In the genomic region with DNA sequence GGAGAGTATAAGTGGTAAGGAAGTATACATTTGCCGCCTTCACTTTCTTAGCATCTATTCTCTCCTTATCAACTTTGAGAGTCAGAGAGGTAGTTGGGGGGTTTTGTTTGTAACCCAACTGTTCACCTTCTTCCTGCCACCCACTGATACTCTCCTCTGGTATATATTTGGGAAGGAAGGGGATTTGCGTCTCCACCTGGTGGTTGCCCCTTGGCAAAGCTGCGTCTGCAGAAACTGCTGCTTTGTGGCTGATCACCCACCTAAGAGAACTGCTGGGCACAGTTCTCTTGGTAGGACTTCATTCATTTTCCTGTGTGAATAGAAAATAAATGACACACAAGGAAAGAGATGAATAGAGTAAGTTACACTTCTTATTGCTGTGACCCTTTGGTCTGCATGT, we compare ENCODE assay signal across 1 cellular context.
TF ChIP-seq lines count a peak whose summit lies in the region.

No MANE protein-coding gene starts in this region.

TF ChIP-seq in GM23338, 12 proteins besides CTCF, POLR2A, EP300 and RAD21 (continued from another document):
- TF ChIP-seq, protein P1, sequence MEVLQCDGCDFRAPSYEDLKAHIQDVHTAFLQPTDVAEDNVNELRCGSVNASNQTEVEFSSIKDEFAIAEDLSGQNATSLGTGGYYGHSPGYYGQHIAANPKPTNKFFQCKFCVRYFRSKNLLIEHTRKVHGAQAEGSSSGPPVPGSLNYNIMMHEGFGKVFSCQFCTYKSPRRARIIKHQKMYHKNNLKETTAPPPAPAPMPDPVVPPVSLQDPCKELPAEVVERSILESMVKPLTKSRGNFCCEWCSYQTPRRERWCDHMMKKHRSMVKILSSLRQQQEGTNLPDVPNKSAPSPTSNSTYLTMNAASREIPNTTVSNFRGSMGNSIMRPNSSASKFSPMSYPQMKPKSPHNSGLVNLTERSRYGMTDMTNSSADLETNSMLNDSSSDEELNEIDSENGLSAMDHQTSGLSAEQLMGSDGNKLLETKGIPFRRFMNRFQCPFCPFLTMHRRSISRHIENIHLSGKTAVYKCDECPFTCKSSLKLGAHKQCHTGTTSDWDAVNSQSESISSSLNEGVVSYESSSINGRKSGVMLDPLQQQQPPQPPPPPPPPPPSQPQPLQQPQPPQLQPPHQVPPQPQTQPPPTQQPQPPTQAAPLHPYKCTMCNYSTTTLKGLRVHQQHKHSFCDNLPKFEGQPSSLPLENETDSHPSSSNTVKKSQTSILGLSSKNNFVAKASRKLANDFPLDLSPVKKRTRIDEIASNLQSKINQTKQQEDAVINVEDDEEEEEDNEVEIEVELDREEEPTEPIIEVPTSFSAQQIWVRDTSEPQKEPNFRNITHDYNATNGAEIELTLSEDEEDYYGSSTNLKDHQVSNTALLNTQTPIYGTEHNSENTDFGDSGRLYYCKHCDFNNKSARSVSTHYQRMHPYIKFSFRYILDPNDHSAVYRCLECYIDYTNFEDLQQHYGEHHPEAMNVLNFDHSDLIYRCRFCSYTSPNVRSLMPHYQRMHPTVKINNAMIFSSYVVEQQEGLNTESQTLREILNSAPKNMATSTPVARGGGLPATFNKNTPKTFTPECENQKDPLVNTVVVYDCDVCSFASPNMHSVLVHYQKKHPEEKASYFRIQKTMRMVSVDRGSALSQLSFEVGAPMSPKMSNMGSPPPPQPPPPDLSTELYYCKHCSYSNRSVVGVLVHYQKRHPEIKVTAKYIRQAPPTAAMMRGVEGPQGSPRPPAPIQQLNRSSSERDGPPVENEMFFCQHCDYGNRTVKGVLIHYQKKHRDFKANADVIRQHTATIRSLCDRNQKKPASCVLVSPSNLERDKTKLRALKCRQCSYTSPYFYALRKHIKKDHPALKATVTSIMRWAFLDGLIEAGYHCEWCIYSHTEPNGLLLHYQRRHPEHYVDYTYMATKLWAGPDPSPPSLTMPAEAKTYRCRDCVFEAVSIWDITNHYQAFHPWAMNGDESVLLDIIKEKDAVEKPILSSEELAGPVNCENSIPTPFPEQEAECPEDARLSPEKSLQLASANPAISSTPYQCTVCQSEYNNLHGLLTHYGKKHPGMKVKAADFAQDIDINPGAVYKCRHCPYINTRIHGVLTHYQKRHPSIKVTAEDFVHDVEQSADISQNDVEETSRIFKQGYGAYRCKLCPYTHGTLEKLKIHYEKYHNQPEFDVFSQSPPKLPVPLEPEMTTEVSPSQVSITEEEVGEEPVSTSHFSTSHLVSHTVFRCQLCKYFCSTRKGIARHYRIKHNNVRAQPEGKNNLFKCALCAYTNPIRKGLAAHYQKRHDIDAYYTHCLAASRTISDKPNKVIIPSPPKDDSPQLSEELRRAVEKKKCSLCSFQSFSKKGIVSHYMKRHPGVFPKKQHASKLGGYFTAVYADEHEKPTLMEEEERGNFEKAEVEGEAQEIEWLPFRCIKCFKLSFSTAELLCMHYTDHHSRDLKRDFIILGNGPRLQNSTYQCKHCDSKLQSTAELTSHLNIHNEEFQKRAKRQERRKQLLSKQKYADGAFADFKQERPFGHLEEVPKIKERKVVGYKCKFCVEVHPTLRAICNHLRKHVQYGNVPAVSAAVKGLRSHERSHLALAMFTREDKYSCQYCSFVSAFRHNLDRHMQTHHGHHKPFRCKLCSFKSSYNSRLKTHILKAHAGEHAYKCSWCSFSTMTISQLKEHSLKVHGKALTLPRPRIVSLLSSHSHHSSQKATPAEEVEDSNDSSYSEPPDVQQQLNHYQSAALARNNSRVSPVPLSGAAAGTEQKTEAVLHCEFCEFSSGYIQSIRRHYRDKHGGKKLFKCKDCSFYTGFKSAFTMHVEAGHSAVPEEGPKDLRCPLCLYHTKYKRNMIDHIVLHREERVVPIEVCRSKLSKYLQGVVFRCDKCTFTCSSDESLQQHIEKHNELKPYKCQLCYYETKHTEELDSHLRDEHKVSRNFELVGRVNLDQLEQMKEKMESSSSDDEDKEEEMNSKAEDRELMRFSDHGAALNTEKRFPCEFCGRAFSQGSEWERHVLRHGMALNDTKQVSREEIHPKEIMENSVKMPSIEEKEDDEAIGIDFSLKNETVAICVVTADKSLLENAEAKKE (CRISPR knock-in tag; IDR thresholded peaks at IDR 0.05) = no peak
- TF ChIP-seq EZH2 (IDR thresholded peaks at IDR 0.05; ENCODE audit: low read depth, unreplicated experiment) (no peak), POLR2AphosphoS5 (IDR thresholded peaks at IDR 0.05; ENCODE audit: low read depth) (no peak), ETS1 (IDR thresholded peaks at IDR 0.05) (no peak), STAT1 (IDR thresholded peaks at IDR 0.05; ENCODE audit: unreplicated experiment) (no peak), ZNF114 (CRISPR knock-in tag; IDR thresholded peaks at IDR 0.05) (no peak), CREB1 (CRISPR knock-in tag; IDR thresholded peaks at IDR 0.05; ENCODE audit: low read depth) (no peak), ZNF331 (CRISPR knock-in tag; IDR thresholded peaks at IDR 0.05; ENCODE audit: low read depth) (no peak), JUNB (IDR thresholded peaks at IDR 0.05; ENCODE audit: unreplicated experiment) (no peak)
- TF ChIP-seq, protein P2, sequence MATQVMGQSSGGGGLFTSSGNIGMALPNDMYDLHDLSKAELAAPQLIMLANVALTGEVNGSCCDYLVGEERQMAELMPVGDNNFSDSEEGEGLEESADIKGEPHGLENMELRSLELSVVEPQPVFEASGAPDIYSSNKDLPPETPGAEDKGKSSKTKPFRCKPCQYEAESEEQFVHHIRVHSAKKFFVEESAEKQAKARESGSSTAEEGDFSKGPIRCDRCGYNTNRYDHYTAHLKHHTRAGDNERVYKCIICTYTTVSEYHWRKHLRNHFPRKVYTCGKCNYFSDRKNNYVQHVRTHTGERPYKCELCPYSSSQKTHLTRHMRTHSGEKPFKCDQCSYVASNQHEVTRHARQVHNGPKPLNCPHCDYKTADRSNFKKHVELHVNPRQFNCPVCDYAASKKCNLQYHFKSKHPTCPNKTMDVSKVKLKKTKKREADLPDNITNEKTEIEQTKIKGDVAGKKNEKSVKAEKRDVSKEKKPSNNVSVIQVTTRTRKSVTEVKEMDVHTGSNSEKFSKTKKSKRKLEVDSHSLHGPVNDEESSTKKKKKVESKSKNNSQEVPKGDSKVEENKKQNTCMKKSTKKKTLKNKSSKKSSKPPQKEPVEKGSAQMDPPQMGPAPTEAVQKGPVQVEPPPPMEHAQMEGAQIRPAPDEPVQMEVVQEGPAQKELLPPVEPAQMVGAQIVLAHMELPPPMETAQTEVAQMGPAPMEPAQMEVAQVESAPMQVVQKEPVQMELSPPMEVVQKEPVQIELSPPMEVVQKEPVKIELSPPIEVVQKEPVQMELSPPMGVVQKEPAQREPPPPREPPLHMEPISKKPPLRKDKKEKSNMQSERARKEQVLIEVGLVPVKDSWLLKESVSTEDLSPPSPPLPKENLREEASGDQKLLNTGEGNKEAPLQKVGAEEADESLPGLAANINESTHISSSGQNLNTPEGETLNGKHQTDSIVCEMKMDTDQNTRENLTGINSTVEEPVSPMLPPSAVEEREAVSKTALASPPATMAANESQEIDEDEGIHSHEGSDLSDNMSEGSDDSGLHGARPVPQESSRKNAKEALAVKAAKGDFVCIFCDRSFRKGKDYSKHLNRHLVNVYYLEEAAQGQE (IDR thresholded peaks at IDR 0.05; ENCODE audit: unreplicated experiment) = no peak
